1 cellular context compared by ENCODE assay signal in genomic region chr17:55750750-55751641, GRCh38.
TF ChIP-seq lines count a peak whose summit lies in the region.

TSS of gene PCTP (plus strand) at chr17:55751051. CDS start at chr17:55751104, 53 bp downstream.

TF ChIP-seq in HepG2, 621 proteins besides CTCF, POLR2A, EP300 and RAD21 (continued from another document and continues in another):
- TF ChIP-seq, protein P1, sequence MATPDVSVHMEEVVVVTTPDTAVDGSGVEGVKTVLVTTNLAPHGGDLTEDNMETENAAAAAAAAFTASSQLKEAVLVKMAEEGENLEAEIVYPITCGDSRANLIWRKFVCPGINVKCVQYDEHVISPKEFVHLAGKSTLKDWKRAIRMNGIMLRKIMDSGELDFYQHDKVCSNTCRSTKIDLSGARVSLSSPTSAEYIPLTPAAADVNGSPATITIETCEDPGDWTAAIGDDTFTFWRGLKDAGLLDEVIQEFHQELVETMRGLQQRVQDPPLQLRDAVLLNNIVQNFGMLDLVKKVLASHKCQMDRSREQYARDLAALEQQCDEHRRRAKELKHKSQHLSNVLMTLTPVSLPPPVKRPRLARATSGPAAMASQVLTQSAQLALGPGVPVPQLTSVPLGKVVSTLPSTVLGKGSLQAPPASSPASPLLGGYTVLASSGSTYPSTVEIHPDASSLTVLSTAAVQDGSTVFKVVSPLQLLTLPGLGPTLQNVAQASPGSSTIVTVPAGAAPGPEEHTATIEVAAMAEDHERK (CRISPR knock-in tag; IDR thresholded peaks at IDR 0.05; ENCODE audit: low read depth) = no peak
- TF ChIP-seq CBX2 (IDR thresholded peaks at IDR 0.05; ENCODE audit: low read depth, low read length) (no peak), CBX2 (CRISPR knock-in tag; IDR thresholded peaks at IDR 0.05; ENCODE audit: low read depth) (no peak), NRL (CRISPR knock-in tag; IDR thresholded peaks at IDR 0.05; ENCODE audit: borderline replicate concordance) (peak; percentile 23; the same call in 1 of the 2 replicates), BRCA1 (CRISPR knock-in tag; IDR thresholded peaks at IDR 0.05) (0 out of 2 replicates have a peak, but pooled peaks have one; percentile 65), TP53 (CRISPR knock-in tag; conservative IDR thresholded peaks at IDR 0.05) (0 out of 2 replicates have a peak, but pooled peaks have one; percentile 38), ZNF547 (CRISPR knock-in tag; IDR thresholded peaks at IDR 0.05) (peak; percentile 85; the same call in 1 of the 2 replicates), ZKSCAN1 (IDR thresholded peaks at IDR 0.05; ENCODE audit: low read length) (no peak), DNMT1 (CRISPR knock-in tag; IDR thresholded peaks at IDR 0.05) (0 out of 2 replicates have a peak, but pooled peaks have one; percentile 34), CCAR2 (optimal IDR thresholded peaks at IDR 0.05; ENCODE audit: low read depth, low read length) (no peak), ZNF746 (CRISPR knock-in tag; IDR thresholded peaks at IDR 0.05) (0 out of 2 replicates have a peak, but pooled peaks have one; percentile 60), ZEB1 (IDR thresholded peaks at IDR 0.05; ENCODE audit: insufficient replicate concordance, low read depth) (peak; percentile 60), ZNF747 (CRISPR knock-in tag; IDR thresholded peaks at IDR 0.05; ENCODE audit: borderline replicate concordance) (0 out of 2 replicates have a peak, but pooled peaks have one; percentile 33), ZNF350 (CRISPR knock-in tag; IDR thresholded peaks at IDR 0.05; ENCODE audit: borderline replicate concordance, low read depth) (peak; percentile 96), MZF1 (CRISPR knock-in tag; IDR thresholded peaks at IDR 0.05; ENCODE audit: borderline replicate concordance) (peak; percentile 42; the same call in 1 of the 2 replicates), ZBTB7A (CRISPR knock-in tag; IDR thresholded peaks at IDR 0.05) (0 out of 2 replicates have a peak, but pooled peaks have one; percentile 28), ZNF460 (CRISPR knock-in tag; IDR thresholded peaks at IDR 0.05; ENCODE audit: borderline replicate concordance) (peak; percentile 82; the same call in 1 of the 2 replicates), ZNF232 (CRISPR knock-in tag; IDR thresholded peaks at IDR 0.05; ENCODE audit: borderline replicate concordance) (peak; percentile 49; the same call in 1 of the 2 replicates), HNF4G (IDR thresholded peaks at IDR 0.05; ENCODE audit: borderline replicate concordance, low read depth, low read length) (no peak), HNF4G (CRISPR knock-in tag; IDR thresholded peaks at IDR 0.05; ENCODE audit: borderline replicate concordance, low read depth) (0 out of 2 replicates have a peak, but pooled peaks have one; percentile 61), REPIN1 (CRISPR knock-in tag; IDR thresholded peaks at IDR 0.05; ENCODE audit: borderline replicate concordance, low read depth) (peak; percentile 84), SMC3 (IDR thresholded peaks at IDR 0.05; ENCODE audit: low read length) (no peak), RERE (CRISPR knock-in tag; IDR thresholded peaks at IDR 0.05; ENCODE audit: low read depth) (0 out of 2 replicates have a peak, but pooled peaks have one; percentile 31), PPARG (CRISPR knock-in tag; conservative IDR thresholded peaks at IDR 0.05) (0 out of 2 replicates have a peak, but pooled peaks have one; percentile 76), HOXA3 (CRISPR knock-in tag; IDR thresholded peaks at IDR 0.05) (peak; percentile 63), ZNF205 (CRISPR knock-in tag; IDR thresholded peaks at IDR 0.05) (no peak; the same call in 1 of the 2 replicates), NR1H2 (CRISPR knock-in tag; IDR thresholded peaks at IDR 0.05; ENCODE audit: borderline replicate concordance, low read depth) (no peak), ZNF558 (CRISPR knock-in tag; IDR thresholded peaks at IDR 0.05; ENCODE audit: borderline replicate concordance) (peak; percentile 71; the same call in 1 of the 2 replicates), MED8 (CRISPR knock-in tag; IDR thresholded peaks at IDR 0.05; ENCODE audit: insufficient replicate concordance) (no peak), ZNF792 (CRISPR knock-in tag; IDR thresholded peaks at IDR 0.05) (peak; percentile 78; the same call in 1 of the 2 replicates), PRMT3 (CRISPR knock-in tag; IDR thresholded peaks at IDR 0.05; ENCODE audit: borderline replicate concordance, low read depth) (peak; percentile 66; the same call in 1 of the 2 replicates), ATM (IDR thresholded peaks at IDR 0.05; ENCODE audit: borderline replicate concordance) (no peak), FOXO1 (CRISPR knock-in tag; IDR thresholded peaks at IDR 0.05) (0 out of 2 replicates have a peak, but pooled peaks have one; percentile 46), CREM (IDR thresholded peaks at IDR 0.05) (no peak), CREM (CRISPR knock-in tag; IDR thresholded peaks at IDR 0.05) (no peak), MED1 (CRISPR knock-in tag; IDR thresholded peaks at IDR 0.05) (peak; percentile 87), CBX1 (IDR thresholded peaks at IDR 0.05; ENCODE audit: low read depth) (no peak), ZNF138 (CRISPR knock-in tag; IDR thresholded peaks at IDR 0.05; ENCODE audit: low read depth) (no peak), ZBTB7B (CRISPR knock-in tag; IDR thresholded peaks at IDR 0.05) (peak; percentile 87), SCMH1 (CRISPR knock-in tag; IDR thresholded peaks at IDR 0.05; ENCODE audit: borderline replicate concordance) (no peak)
- TF ChIP-seq, protein P2, sequence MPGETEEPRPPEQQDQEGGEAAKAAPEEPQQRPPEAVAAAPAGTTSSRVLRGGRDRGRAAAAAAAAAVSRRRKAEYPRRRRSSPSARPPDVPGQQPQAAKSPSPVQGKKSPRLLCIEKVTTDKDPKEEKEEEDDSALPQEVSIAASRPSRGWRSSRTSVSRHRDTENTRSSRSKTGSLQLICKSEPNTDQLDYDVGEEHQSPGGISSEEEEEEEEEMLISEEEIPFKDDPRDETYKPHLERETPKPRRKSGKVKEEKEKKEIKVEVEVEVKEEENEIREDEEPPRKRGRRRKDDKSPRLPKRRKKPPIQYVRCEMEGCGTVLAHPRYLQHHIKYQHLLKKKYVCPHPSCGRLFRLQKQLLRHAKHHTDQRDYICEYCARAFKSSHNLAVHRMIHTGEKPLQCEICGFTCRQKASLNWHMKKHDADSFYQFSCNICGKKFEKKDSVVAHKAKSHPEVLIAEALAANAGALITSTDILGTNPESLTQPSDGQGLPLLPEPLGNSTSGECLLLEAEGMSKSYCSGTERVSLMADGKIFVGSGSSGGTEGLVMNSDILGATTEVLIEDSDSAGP (CRISPR knock-in tag; IDR thresholded peaks at IDR 0.05; ENCODE audit: borderline replicate concordance) = peak; percentile 94; the same call in 1 of the 2 replicates
- TF ChIP-seq, protein P3, sequence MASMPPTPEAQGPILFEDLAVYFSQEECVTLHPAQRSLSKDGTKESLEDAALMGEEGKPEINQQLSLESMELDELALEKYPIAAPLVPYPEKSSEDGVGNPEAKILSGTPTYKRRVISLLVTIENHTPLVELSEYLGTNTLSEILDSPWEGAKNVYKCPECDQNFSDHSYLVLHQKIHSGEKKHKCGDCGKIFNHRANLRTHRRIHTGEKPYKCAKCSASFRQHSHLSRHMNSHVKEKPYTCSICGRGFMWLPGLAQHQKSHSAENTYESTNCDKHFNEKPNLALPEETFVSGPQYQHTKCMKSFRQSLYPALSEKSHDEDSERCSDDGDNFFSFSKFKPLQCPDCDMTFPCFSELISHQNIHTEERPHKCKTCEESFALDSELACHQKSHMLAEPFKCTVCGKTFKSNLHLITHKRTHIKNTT (CRISPR knock-in tag; IDR thresholded peaks at IDR 0.05) = no peak
- TF ChIP-seq, protein P4, sequence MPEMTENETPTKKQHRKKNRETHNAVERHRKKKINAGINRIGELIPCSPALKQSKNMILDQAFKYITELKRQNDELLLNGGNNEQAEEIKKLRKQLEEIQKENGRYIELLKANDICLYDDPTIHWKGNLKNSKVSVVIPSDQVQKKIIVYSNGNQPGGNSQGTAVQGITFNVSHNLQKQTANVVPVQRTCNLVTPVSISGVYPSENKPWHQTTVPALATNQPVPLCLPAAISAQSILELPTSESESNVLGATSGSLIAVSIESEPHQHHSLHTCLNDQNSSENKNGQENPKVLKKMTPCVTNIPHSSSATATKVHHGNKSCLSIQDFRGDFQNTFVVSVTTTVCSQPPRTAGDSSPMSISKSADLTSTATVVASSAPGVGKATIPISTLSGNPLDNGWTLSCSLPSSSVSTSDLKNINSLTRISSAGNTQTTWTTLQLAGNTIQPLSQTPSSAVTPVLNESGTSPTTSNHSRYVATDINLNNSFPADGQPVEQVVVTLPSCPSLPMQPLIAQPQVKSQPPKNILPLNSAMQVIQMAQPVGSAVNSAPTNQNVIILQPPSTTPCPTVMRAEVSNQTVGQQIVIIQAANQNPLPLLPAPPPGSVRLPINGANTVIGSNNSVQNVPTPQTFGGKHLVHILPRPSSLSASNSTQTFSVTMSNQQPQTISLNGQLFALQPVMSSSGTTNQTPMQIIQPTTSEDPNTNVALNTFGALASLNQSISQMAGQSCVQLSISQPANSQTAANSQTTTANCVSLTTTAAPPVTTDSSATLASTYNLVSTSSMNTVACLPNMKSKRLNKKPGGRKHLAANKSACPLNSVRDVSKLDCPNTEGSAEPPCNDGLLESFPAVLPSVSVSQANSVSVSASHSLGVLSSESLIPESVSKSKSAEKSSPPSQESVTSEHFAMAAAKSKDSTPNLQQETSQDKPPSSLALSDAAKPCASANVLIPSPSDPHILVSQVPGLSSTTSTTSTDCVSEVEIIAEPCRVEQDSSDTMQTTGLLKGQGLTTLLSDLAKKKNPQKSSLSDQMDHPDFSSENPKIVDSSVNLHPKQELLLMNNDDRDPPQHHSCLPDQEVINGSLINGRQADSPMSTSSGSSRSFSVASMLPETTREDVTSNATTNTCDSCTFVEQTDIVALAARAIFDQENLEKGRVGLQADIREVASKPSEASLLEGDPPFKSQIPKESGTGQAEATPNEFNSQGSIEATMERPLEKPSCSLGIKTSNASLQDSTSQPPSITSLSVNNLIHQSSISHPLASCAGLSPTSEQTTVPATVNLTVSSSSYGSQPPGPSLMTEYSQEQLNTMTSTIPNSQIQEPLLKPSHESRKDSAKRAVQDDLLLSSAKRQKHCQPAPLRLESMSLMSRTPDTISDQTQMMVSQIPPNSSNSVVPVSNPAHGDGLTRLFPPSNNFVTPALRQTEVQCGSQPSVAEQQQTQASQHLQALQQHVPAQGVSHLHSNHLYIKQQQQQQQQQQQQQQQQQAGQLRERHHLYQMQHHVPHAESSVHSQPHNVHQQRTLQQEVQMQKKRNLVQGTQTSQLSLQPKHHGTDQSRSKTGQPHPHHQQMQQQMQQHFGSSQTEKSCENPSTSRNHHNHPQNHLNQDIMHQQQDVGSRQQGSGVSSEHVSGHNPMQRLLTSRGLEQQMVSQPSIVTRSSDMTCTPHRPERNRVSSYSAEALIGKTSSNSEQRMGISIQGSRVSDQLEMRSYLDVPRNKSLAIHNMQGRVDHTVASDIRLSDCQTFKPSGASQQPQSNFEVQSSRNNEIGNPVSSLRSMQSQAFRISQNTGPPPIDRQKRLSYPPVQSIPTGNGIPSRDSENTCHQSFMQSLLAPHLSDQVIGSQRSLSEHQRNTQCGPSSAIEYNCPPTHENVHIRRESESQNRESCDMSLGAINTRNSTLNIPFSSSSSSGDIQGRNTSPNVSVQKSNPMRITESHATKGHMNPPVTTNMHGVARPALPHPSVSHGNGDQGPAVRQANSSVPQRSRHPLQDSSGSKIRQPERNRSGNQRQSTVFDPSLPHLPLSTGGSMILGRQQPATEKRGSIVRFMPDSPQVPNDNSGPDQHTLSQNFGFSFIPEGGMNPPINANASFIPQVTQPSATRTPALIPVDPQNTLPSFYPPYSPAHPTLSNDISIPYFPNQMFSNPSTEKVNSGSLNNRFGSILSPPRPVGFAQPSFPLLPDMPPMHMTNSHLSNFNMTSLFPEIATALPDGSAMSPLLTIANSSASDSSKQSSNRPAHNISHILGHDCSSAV (CRISPR knock-in tag; IDR thresholded peaks at IDR 0.05; ENCODE audit: borderline replicate concordance) = no peak
- TF ChIP-seq, protein P5, sequence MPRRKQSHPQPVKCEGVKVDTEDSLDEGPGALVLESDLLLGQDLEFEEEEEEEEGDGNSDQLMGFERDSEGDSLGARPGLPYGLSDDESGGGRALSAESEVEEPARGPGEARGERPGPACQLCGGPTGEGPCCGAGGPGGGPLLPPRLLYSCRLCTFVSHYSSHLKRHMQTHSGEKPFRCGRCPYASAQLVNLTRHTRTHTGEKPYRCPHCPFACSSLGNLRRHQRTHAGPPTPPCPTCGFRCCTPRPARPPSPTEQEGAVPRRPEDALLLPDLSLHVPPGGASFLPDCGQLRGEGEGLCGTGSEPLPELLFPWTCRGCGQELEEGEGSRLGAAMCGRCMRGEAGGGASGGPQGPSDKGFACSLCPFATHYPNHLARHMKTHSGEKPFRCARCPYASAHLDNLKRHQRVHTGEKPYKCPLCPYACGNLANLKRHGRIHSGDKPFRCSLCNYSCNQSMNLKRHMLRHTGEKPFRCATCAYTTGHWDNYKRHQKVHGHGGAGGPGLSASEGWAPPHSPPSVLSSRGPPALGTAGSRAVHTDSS (CRISPR knock-in tag; conservative IDR thresholded peaks at IDR 0.05) = no peak
